ENCODE assay signal across 8 cellular contexts in genomic region chr18:2905802-2906521, GRCh38. TPM values are rescaled to one million over a fixed set of nuclear protein-coding genes. Genes with fewer than 3 reads are reported as not detected.
A peak's percentile ranks its signal among the peaks of the same experiment; 100 is the strongest.
DNase-seq lines count a peak whose midpoint lies in the region; ATAC-seq and TF ChIP-seq lines count a peak whose summit lies in the region.

No MANE protein-coding gene starts in this region.

- peak; percentile 46 for ATAC-seq in GM21528 (IDR thresholded peaks at IDR 0.05; ENCODE audit: low FRiP score, unreplicated experiment)
- peak; percentile 60 to 67 for ATAC-seq in upper lobe of left lung (ENCODE audit: low FRiP score in 2 of 2)

- H3K27me3 Mint-ChIP-seq in nephron (ENCODE audit: low read depth) = peaks cover 15% of the 10 kb centered on the region

- TF ChIP-seq EP300 in upper lobe of left lung (IDR thresholded peaks at IDR 0.05) = peak in 3 of 4 donors; percentile 62 to 87 (median 86)

- H3F3A ChIP-seq in MM.1S (ENCODE audit: insufficient read depth, low read length) = 0 out of 2 replicates have a peak, but pooled peaks cover under 1% of the 10 kb centered on the region

- peak in 2 of 4 donors; percentile 46 to 82 for TF ChIP-seq POLR2A in upper lobe of left lung (IDR thresholded peaks at IDR 0.05)

- DNase-seq in ELF-1 (ENCODE audit: low read depth, low spot score) (peak; percentile 67), MM.1S (no peak), fibroblast of gingiva (ENCODE audit: low read depth) (peak; percentile 52), upper lobe of left lung (peak; percentile 77 to 90), SW 1271 (lab: John Stamatoyannopoulos, UW) (no peak)
- DNase-seq in activated CD8-positive, alpha-beta memory T cell treated with anti-CD3 and anti-CD28 coated beads for 24 hours = peak; percentile 84

- peak overlapping the region in 1 of 3 experiments; percentile 77 for H3K27ac Mint-ChIP-seq in nephron

- H3K36me3 ChIP-seq in MM.1S (replicated peaks; ENCODE audit: insufficient read depth, low read length) (no peaks in the 10 kb centered on the region), upper lobe of left lung (peaks cover 0 to 22% (median 13%) of the 10 kb centered on the region in 4 donors)

- H3K9ac ChIP-seq in MM.1S (ENCODE audit: low read length) = no peak overlapping the region

- H3K9me2 ChIP-seq in MM.1S (replicated peaks; ENCODE audit: insufficient read depth, low read length) = no peaks in the 10 kb centered on the region

- 0 out of 2 replicates have a peak overlapping the region, but pooled peaks have one; percentile 54 for H2AFZ ChIP-seq in MM.1S (ENCODE audit: low read length)

- H3K9me3 ChIP-seq in MM.1S (replicated peaks; ENCODE audit: insufficient read depth, low read length) (no peaks in the 10 kb centered on the region), upper lobe of left lung (no peaks in the 10 kb centered on the region)

- TF ChIP-seq CTCF in MM.1S (IDR thresholded peaks at IDR 0.05; ENCODE audit: low read length) (no peak), nephron (IDR thresholded peaks at IDR 0.05; ENCODE audit: unreplicated experiment in 3 of 3) (no peak), upper lobe of left lung (IDR thresholded peaks at IDR 0.05) (peak in 1 of 6 experiments; percentile 13)

- H3K27me3 ChIP-seq in MM.1S (replicated peaks; ENCODE audit: insufficient read depth, low read length) (peaks cover 9% of the 10 kb centered on the region; the same call in 1 of the 2 replicates), upper lobe of left lung (no peaks in the 10 kb centered on the region)

- H3K4me2 ChIP-seq in MM.1S (ENCODE audit: low read depth, low read length) = peak overlapping the region; percentile 79; the same call in 1 of the 2 replicates

- H3K36me3 Mint-ChIP-seq in nephron (ENCODE audit: low read depth) = peaks cover 11% of the 10 kb centered on the region

- H4K20me1 ChIP-seq in MM.1S (ENCODE audit: insufficient read depth, low read length) = no peaks in the 10 kb centered on the region

- no peaks in the 10 kb centered on the region for H3K79me2 ChIP-seq in MM.1S (ENCODE audit: low read length)

- peak overlapping the region; percentile 71 to 81 (median 79) for H3K4me3 Mint-ChIP-seq in nephron

- H3K9me3 Mint-ChIP-seq in nephron = no peaks in the 10 kb centered on the region

- H3K27ac ChIP-seq in MM.1S (ENCODE audit: low read length) (no peak overlapping the region), upper lobe of left lung (peak overlapping the region; percentile 72 to 93 (median 84))

- H3K4me1 Mint-ChIP-seq in nephron = peaks cover 8% of the 10 kb centered on the region

- 22 to 52% methylated on average over 13 to 52 of the region's 68 CpGs for WGBS in upper lobe of left lung, 2 donors

- peak overlapping the region; percentile 54 for H3K4me3 ChIP-seq in MM.1S (ENCODE audit: low read length)
- H3K4me3 ChIP-seq in upper lobe of left lung = peak overlapping the region; percentile 57 to 76 (median 70)

- H3K4me1 ChIP-seq in MM.1S (ENCODE audit: low read length) (no peaks in the 10 kb centered on the region), upper lobe of left lung (peaks cover 24 to 46% (median 30%) of the 10 kb centered on the region in 4 donors)

RNA-seq across cellular contexts. Expression of gene EMILIN2, which starts 59.2 kb away (rescaled TPM):
- total RNA-seq in upper lobe of left lung = 10 to 100 TPM; 31.9 to 59.2 (median 43.6) TPM

Comparison
In these comparisons a context has a peak if more than half of its experiments do, and no peak if none do; other contexts are left out.
1. DNase-seq: peak in ELF-1 (single experiment), activated CD8-positive, alpha-beta memory T cell treated with anti-CD3 and anti-CD28 coated beads for 24 hours (single experiment), fibroblast of gingiva (single experiment) and upper lobe of left lung (2 of 2); none in MM.1S (single experiment) and SW 1271 (0 of 2).